In genomic region chr3:120763601-120764000, GRCh38 we compare ENCODE assay signal across 12 cellular contexts. TPM values are rescaled to one million over a fixed set of nuclear protein-coding genes. Genes with fewer than 3 reads are reported as not detected.
DNase-seq lines count a peak whose midpoint lies in the region; ATAC-seq, FAIRE-seq and TF ChIP-seq lines count a peak whose summit lies in the region.
"Had no signal": no experiment of that assay in that cellular context is flagged by ENCODE, and none has a peak within 500 bp of the region (broad histone marks: within the 10 kb centered on the region; RNA-seq: fewer than 3 reads in every experiment).

No MANE protein-coding gene starts in this region.

- peaks cover 46% of the 10 kb centered on the region for H3K79me2 ChIP-seq in GM12878 (ENCODE audit: control insufficient read depth, insufficient read depth, low read length)

- RAD21 ChIA-PET in GM12878 (lab: Charles Lee; ENCODE audit: unreplicated experiment), result interaction anchor here (0.8 to 6.0 kb wide), 7 partner anchors 8 to 205 kb away, joined by 3 to 30 read pairs (median 4); partner anchors contain the start of genes GTF2E1, NDUFB4 and RABL3

- intact Hi-C loops in GM12878 (cut with micrococcal nuclease; ENCODE audit: unreplicated experiment) (loop anchor here (2.0 kb wide), 1 partner anchor 21 kb away; the partner anchor contains the start of genes GTF2E1 and RABL3), tibial artery (cut with DNase I; ENCODE audit: low total_unique reads) (no loop called here)

- TF ChIP-seq CTCF in GM12878 (IDR thresholded peaks at IDR 0.05 in 2 of 3, conservative IDR thresholded peaks at IDR 0.05 in 1 of 3; ENCODE audit: control insufficient read depth in 2 of 3, extremely low read depth in 1 of 3, insufficient read depth in 1 of 3, low read depth in 3 of 3, low read length in 3 of 3) (no peak), tibial artery (IDR thresholded peaks at IDR 0.05) (no peak)

- no peaks in the 10 kb centered on the region for H3K36me3 ChIP-seq in GM12878 (ENCODE audit: control insufficient read depth in 2 of 2, insufficient read depth in 2 of 2, low read length in 1 of 2)
- no peaks in the 10 kb centered on the region for H3K36me3 ChIP-seq in tibial artery
- H3K36me3 ChIP-seq: left lung had no signal

- peak overlapping the region; percentile 65 for H3K27ac ChIP-seq in GM12878 (ENCODE audit: control insufficient read depth, insufficient read depth)
- no peak overlapping the region for H3K27ac ChIP-seq in tibial artery
- H3K27ac ChIP-seq: left lung had no signal

- POLR2A ChIA-PET in GM12878 (lab: Charles Lee), result interaction anchor here (1.2 to 1.8 kb wide), 4 partner anchors 9 to 166 kb away, joined by 3 to 5 read pairs (median 4); no protein-coding TSS in a partner anchor

- CTCF ChIA-PET in GM12878 (lab: Yijun Ruan, JAX), result interaction anchor here (0.9 to 3.0 kb wide), 7 partner anchors 8 to 203 kb away, joined by 3 to 14 read pairs (median 4); partner anchors contain the start of gene GTF2E1

- H3K4me1 ChIP-seq in GM12878 (ENCODE audit: control insufficient read depth, insufficient read depth, low read length), result peaks cover 18% of the 10 kb centered on the region
- no peaks in the 10 kb centered on the region for H3K4me1 ChIP-seq in tibial artery

- no peak for TF ChIP-seq EP300 in GM12878 (IDR thresholded peaks at IDR 0.05; ENCODE audit: borderline replicate concordance in 1 of 2, control insufficient read depth in 1 of 2, low read depth in 2 of 2, low read length in 2 of 2)

- no TSS peak for BruUV-seq in GM12878 (replicated peaks; lab: Mats Ljungman, UMichigan)

- no peaks in the 10 kb centered on the region for H4K20me1 ChIP-seq in GM12878 (ENCODE audit: control insufficient read depth, insufficient read depth)

- in situ Hi-C loops in GM12878 (cut with MboI), result no loop called here

- peak overlapping the region; percentile 57 for H3K4me2 ChIP-seq in GM12878 (ENCODE audit: control insufficient read depth, insufficient read depth)

- SMC1A ChIA-PET in GM12878 (lab: Charles Lee; ENCODE audit: uncharacterized antibody, unreplicated experiment), result interaction anchor here (0.6 to 4.3 kb wide), 14 partner anchors 10 to 189 kb away, joined by 3 to 27 read pairs (median 4); partner anchors contain the start of gene NDUFB4

- no peak overlapping the region for H3K9ac ChIP-seq in GM12878 (ENCODE audit: control insufficient read depth, insufficient read depth, low read length)

- no peak overlapping the region for H2AFZ ChIP-seq in GM12878 (ENCODE audit: control insufficient read depth, low read depth, low read length)

- TF ChIP-seq POLR2A in GM12878 (IDR thresholded peaks at IDR 0.05; ENCODE audit: low read depth, low read length), result no peak

- no peak for TF ChIP-seq RAD21 in GM12878 (IDR thresholded peaks at IDR 0.05; ENCODE audit: insufficient read depth, low read depth, low read length)

- H3K4me3 ChIP-seq in GM12878, result peak overlapping the region; percentile 31; the same call in 1 of the 2 replicates
- no peak overlapping the region for H3K4me3 ChIP-seq in tibial artery
- H3K4me3 ChIP-seq: left lung had no signal

- FAIRE-seq in GM12878 (lab: Jason Lieb, UNC), result peak; percentile 7
- FAIRE-seq: RCC 7860 had no signal

- H3K27me3 ChIP-seq in GM12878 (replicated peaks in 1 of 2; ENCODE audit: control insufficient read depth in 2 of 2, insufficient read depth in 2 of 2, low read length in 1 of 2) (no peaks in the 10 kb centered on the region), tibial artery (no peaks in the 10 kb centered on the region)
- H3K27me3 ChIP-seq: left lung had no signal

- ATAC-seq in GM18508 (IDR thresholded peaks at IDR 0.05; ENCODE audit: insufficient read depth, unreplicated experiment) (peak; percentile 66), GM21526 (IDR thresholded peaks at IDR 0.05; ENCODE audit: low FRiP score, unreplicated experiment) (peak; percentile 66), HG03095 (IDR thresholded peaks at IDR 0.05; ENCODE audit: unreplicated experiment) (peak; percentile 70), GM12878 (peak; percentile 92)
- ATAC-seq: activated CD4-positive, alpha-beta T cell treated with anti-CD3 and anti-CD28 coated beads for 36 hours; left lung had no signal

- no peaks in the 10 kb centered on the region; the same call in 1 of the 3 replicates for H3K9me3 ChIP-seq in GM12878 (replicated peaks; ENCODE audit: control insufficient read depth, insufficient read depth, low read length)
- H3K9me3 ChIP-seq in tibial artery, result no peaks in the 10 kb centered on the region
- H3K9me3 ChIP-seq: left lung had no signal

- DNase-seq in GM12878 (ENCODE audit: low read depth, low spot score), result no peak
- no peak for DNase-seq in HCEC 1CT
- DNase-seq in tibial artery, result no peak
- DNase-seq in NCI-H1930 (lab: John Stamatoyannopoulos, UW), result no peak
- DNase-seq in glomerular visceral epithelial cell (ENCODE audit: extremely low spot score), result no peak
- DNase-seq: activated CD4-positive, alpha-beta T cell treated with anti-CD3 and anti-CD28 coated beads for 36 hours; CD4-positive, CD25-positive, alpha-beta regulatory T cell; left lung had no signal

- 7% methylated on average over 1 of the region's 1 CpG for WGBS in GM12878 (ENCODE audit: insufficient coverage, insufficient replicate concordance, low lambda C conversion rate, missing lambda C conversion rate)

TF ChIP-seq in GM12878, 131 proteins besides CTCF, POLR2A, EP300 and RAD21 (continues in another document):
- TF ChIP-seq ZNF687 (IDR thresholded peaks at IDR 0.05), result no peak
- TF ChIP-seq ZSCAN29 (IDR thresholded peaks at IDR 0.05), result no peak
- TF ChIP-seq SIX5 (IDR thresholded peaks at IDR 0.05; ENCODE audit: low read depth, low read length, severe bottlenecking), result no peak
- no peak for TF ChIP-seq ESRRA (IDR thresholded peaks at IDR 0.05; ENCODE audit: low read length)
- TF ChIP-seq RFX5 (IDR thresholded peaks at IDR 0.05; ENCODE audit: low read depth, low read length), result peak; percentile 96

RNA-seq across cellular contexts. Expression of gene GTF2E1, which starts 21.1 kb away (rescaled TPM):
- 28.0 and 28.5 TPM in 2 replicates for total RNA-seq in GM12878 (2013; cell fraction: nucleolus; rRNA removed)
- total RNA-seq in GM12878 (2014; rRNA removed) (14.9 and 17.5 TPM in 2 replicates), GM12878 (2014; rRNA removed; fragmentation: Illumina TruSeq; extraction: Trizol) (17.9 and 18.5 TPM in 2 replicates), GM12878 (2021) (22.8 and 24.9 TPM in 2 replicates)
- polyA plus RNA-seq in GM12878 (2011; ENCODE audit: low read depth), result 16.5 TPM
- polyA plus RNA-seq in GM12878 (2011; rRNA removed) (19.2 and 31.2 TPM in 2 replicates), GM12878 (2014; fragmentation: Illumina TruSeq; extraction: Trizol) (21.9 and 28.9 TPM in 2 replicates), GM12878 (2014; fragmentation: Nextera tagmentation; extraction: Ambion mirVana) (10 to 100 TPM in 1 of 2 experiments, 1 to 10 TPM in 1; 9.2 to 17.6 TPM), GM12878 (2014; rRNA removed) (14.1 and 14.5 TPM in 2 replicates), GM12878 (2016; fragmentation: Nextera tagmentation; extraction: Ambion mirVana) (10 to 100 TPM; 13.0 to 13.9 TPM)
- 12.5 and 12.8 TPM in 2 replicates for polyA plus RNA-seq in GM12878 (2011; cell fraction: cytosol; rRNA removed)
- 7.3 and 7.7 TPM in 2 replicates for polyA plus RNA-seq in GM12878 (2011; cell fraction: nucleus; rRNA removed)
- 6.8 and 11.6 TPM in 2 replicates for polyA plus RNA-seq in GM12878 (2012)
- 16.6 and 32.4 TPM in 2 replicates for polyA minus RNA-seq in GM12878 (2011; rRNA and poly(A)+ RNA removed)
- polyA minus RNA-seq in GM12878 (2011; cell fraction: cytosol; rRNA and poly(A)+ RNA removed), result 6.2 and 7.6 TPM in 2 replicates
- polyA minus RNA-seq in GM12878 (2011; cell fraction: nucleus; rRNA and poly(A)+ RNA removed), result 6.9 and 14.5 TPM in 2 replicates

RNA-seq across cellular contexts. Expression of gene RABL3, which starts 21.3 kb away (rescaled TPM):
- 15.9 and 16.3 TPM in 2 replicates for total RNA-seq in GM12878 (2013; cell fraction: nucleolus; rRNA removed)
- total RNA-seq in GM12878 (2014; rRNA removed) (10.5 and 11.1 TPM in 2 replicates), GM12878 (2014; rRNA removed; fragmentation: Illumina TruSeq; extraction: Trizol) (21.7 and 21.8 TPM in 2 replicates), GM12878 (2021) (22.2 and 23.3 TPM in 2 replicates)
- 14.2 TPM for polyA plus RNA-seq in GM12878 (2011; ENCODE audit: low read depth)
- polyA plus RNA-seq in GM12878 (2011; rRNA removed) (12.8 and 19.4 TPM in 2 replicates), GM12878 (2014; fragmentation: Illumina TruSeq; extraction: Trizol) (37.7 and 50.0 TPM in 2 replicates), GM12878 (2014; fragmentation: Nextera tagmentation; extraction: Ambion mirVana) (10 to 100 TPM; 28.1 to 30.3 TPM), GM12878 (2014; rRNA removed) (13.6 and 14.4 TPM in 2 replicates), GM12878 (2016; fragmentation: Nextera tagmentation; extraction: Ambion mirVana) (10 to 100 TPM; 36.5 to 38.0 TPM)
- 4.6 and 5.3 TPM in 2 replicates for polyA plus RNA-seq in GM12878 (2011; cell fraction: cytosol; rRNA removed)
- 2.8 and 3.6 TPM in 2 replicates for polyA plus RNA-seq in GM12878 (2011; cell fraction: nucleus; rRNA removed)
- 16.3 and 16.4 TPM in 2 replicates for polyA plus RNA-seq in GM12878 (2012)
- 6.7 and 7.9 TPM in 2 replicates for polyA minus RNA-seq in GM12878 (2011; rRNA and poly(A)+ RNA removed)
- polyA minus RNA-seq in GM12878 (2011; cell fraction: cytosol; rRNA and poly(A)+ RNA removed), result 1.9 and 2.6 TPM in 2 replicates
- polyA minus RNA-seq in GM12878 (2011; cell fraction: nucleus; rRNA and poly(A)+ RNA removed), result 2.2 and 5.0 TPM in 2 replicates
